Comparison of ENCODE assay signal across 1 cellular context in the genomic region with DNA sequence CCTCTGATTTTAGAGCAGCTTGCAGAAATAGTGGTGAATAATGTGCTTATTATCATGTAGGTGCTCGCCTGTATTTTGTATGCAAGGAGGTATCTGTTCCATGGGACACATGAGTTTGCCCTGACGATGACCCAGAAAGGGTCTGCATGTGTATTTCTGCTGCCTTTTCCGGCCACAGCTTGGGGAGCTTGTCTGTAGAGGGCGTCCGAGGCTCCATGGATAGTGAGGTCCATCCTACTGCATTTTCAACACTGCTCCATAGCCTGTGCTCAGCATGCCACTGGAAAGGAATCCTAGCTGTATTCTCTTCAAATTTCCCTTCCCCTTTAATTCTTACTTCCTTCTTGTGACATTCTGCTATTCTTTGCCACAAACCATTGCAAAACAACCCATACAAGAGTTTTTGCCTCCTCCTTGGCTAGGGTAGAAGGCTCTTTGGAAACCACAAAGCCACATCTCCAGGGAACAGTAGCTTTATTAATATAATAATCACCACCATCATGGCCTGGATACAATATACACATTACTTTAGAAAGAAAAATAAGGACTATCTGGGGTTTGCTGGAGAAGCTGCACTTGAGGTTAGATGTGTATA.
TF ChIP-seq lines count a peak whose summit lies in the region.

No MANE protein-coding gene starts in this region.

TF ChIP-seq in K562, 482 proteins besides CTCF, POLR2A, EP300 and RAD21:
- no peak for TF ChIP-seq ILK (tag; IDR thresholded peaks at IDR 0.05; ENCODE audit: borderline replicate concordance, low read depth)
- TF ChIP-seq FOXA1 (IDR thresholded peaks at IDR 0.05; ENCODE audit: borderline replicate concordance): no peak
- TF ChIP-seq SUPT5H (IDR thresholded peaks at IDR 0.05): no peak
- no peak for TF ChIP-seq SNIP1 (IDR thresholded peaks at IDR 0.05; ENCODE audit: low read depth)
- TF ChIP-seq, protein P1, sequence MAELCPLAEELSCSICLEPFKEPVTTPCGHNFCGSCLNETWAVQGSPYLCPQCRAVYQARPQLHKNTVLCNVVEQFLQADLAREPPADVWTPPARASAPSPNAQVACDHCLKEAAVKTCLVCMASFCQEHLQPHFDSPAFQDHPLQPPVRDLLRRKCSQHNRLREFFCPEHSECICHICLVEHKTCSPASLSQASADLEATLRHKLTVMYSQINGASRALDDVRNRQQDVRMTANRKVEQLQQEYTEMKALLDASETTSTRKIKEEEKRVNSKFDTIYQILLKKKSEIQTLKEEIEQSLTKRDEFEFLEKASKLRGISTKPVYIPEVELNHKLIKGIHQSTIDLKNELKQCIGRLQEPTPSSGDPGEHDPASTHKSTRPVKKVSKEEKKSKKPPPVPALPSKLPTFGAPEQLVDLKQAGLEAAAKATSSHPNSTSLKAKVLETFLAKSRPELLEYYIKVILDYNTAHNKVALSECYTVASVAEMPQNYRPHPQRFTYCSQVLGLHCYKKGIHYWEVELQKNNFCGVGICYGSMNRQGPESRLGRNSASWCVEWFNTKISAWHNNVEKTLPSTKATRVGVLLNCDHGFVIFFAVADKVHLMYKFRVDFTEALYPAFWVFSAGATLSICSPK (IDR thresholded peaks at IDR 0.05; ENCODE audit: borderline replicate concordance): no peak
- no peak for TF ChIP-seq KDM4B (IDR thresholded peaks at IDR 0.05; ENCODE audit: borderline replicate concordance in 2 of 2, low read depth in 1 of 2)
- TF ChIP-seq SRSF7 (optimal IDR thresholded peaks at IDR 0.05; ENCODE audit: low read depth, low read length): no peak
